Comparison of ENCODE assay signal across 9 cellular contexts in genomic region chr2:241317391-241317790, GRCh38. TPM values are rescaled to one million over a fixed set of nuclear protein-coding genes. Genes with fewer than 3 reads are reported as not detected.
DNase-seq lines count a peak whose midpoint lies in the region; ATAC-seq and TF ChIP-seq lines count a peak whose summit lies in the region.
"Had no signal": no experiment of that assay in that cellular context is flagged by ENCODE, and none has a peak within 500 bp of the region (broad histone marks: within the 10 kb centered on the region; RNA-seq: fewer than 3 reads in every experiment).

No MANE protein-coding gene starts in this region.

- 60% methylated on average over 4 of the region's 4 CpGs for WGBS in smooth muscle cell (ENCODE audit: low lambda C conversion rate)

- H4K20me1 ChIP-seq in smooth muscle cell (ENCODE audit: low read depth) = peaks cover 64% of the 10 kb centered on the region

- H3K9me3 ChIP-seq in SJSA1 (replicated peaks) (peaks cover 4% of the 10 kb centered on the region; the same call in 1 of the 2 replicates), smooth muscle cell (replicated peaks; ENCODE audit: low read depth) (no peaks in the 10 kb centered on the region)

- TF ChIP-seq CTCF in fibroblast of villous mesenchyme (IDR thresholded peaks at IDR 0.05; ENCODE audit: insufficient read depth, low read depth, low read length) (no peak), smooth muscle cell (IDR thresholded peaks at IDR 0.05; ENCODE audit: borderline replicate concordance, insufficient read depth, poor library complexity, severe bottlenecking) (no peak)

- no peak overlapping the region for H2AFZ ChIP-seq in smooth muscle cell (ENCODE audit: low read depth)

- peaks cover 91% of the 10 kb centered on the region for H3K79me2 ChIP-seq in smooth muscle cell (ENCODE audit: low read depth)

- peak; percentile 39 for DNase-seq in SKM-1 treated with dmso at 0.1 percent for 144 hours (lab: John Stamatoyannopoulos, UW; ENCODE audit: unreplicated experiment)
- no peak for DNase-seq in SKM-1 (lab: John Stamatoyannopoulos, UW; ENCODE audit: unreplicated experiment)
- no peak for DNase-seq in SJSA1 (ENCODE audit: low read depth in 1 of 2, low spot score in 2 of 2)
- DNase-seq in fibroblast of villous mesenchyme (ENCODE audit: low read depth) = no peak
- no peak for DNase-seq in smooth muscle cell (lab: John Stamatoyannopoulos, UW; ENCODE audit: unreplicated experiment)
- no peak for DNase-seq in SHP77 (lab: John Stamatoyannopoulos, UW)
- DNase-seq in UCSD-AML1 (lab: John Stamatoyannopoulos, UW; ENCODE audit: unreplicated experiment) = no peak
- DNase-seq: central memory CD4-positive, alpha-beta T cell had no signal

- peaks cover 3% of the 10 kb centered on the region for H3F3A ChIP-seq in smooth muscle cell (ENCODE audit: low read depth)

- H3K4me3 ChIP-seq in SJSA1 = peak overlapping the region; percentile 63
- peak overlapping the region; percentile 89 for H3K4me3 ChIP-seq in fibroblast of villous mesenchyme (ENCODE audit: low read depth, low read length)
- H3K4me3 ChIP-seq in smooth muscle cell = peak overlapping the region; percentile 98

- H3K27ac ChIP-seq in SJSA1 (no peak overlapping the region), smooth muscle cell (ENCODE audit: low read depth) (peak overlapping the region; percentile 99)

- H3K27me3 ChIP-seq in SJSA1 (replicated peaks) = no peaks in the 10 kb centered on the region
- H3K27me3 ChIP-seq in smooth muscle cell (ENCODE audit: low read depth) = no peaks in the 10 kb centered on the region

- ATAC-seq in GM21367 (IDR thresholded peaks at IDR 0.05; ENCODE audit: unreplicated experiment) = no peak

- H3K36me3 ChIP-seq in SJSA1 = peaks cover 65% of the 10 kb centered on the region
- H3K36me3 ChIP-seq in smooth muscle cell (ENCODE audit: low read depth) = no peaks in the 10 kb centered on the region

- peak overlapping the region; percentile 95 for H3K9ac ChIP-seq in smooth muscle cell (ENCODE audit: low read depth)

- H3K4me2 ChIP-seq in smooth muscle cell = peak overlapping the region; percentile 93

- H3K4me1 ChIP-seq in SJSA1 (replicated peaks) = peaks cover 28% of the 10 kb centered on the region
- H3K4me1 ChIP-seq in smooth muscle cell (ENCODE audit: low read depth) = peaks cover 44% of the 10 kb centered on the region

RNA-seq across cellular contexts. Expression of gene SEPTIN2, which starts 1.7 kb away (rescaled TPM):
- 503 and 517 TPM in 2 replicates for total RNA-seq in SJSA1 (2014; rRNA removed; shearing (Covaris generic))
- total RNA-seq in fibroblast of villous mesenchyme (426 and 577 TPM in 2 replicates), smooth muscle cell (443 and 523 TPM in 2 replicates)
- polyA plus RNA-seq in smooth muscle cell = 314 and 344 TPM in 2 replicates

RNA-seq across cellular contexts. Expression of gene HDLBP, which starts 1.9 kb away (rescaled TPM):
- 306 and 544 TPM in 2 replicates for total RNA-seq in SJSA1 (2014; rRNA removed; shearing (Covaris generic))
- total RNA-seq in fibroblast of villous mesenchyme (1,089 and 1,343 TPM in 2 replicates), smooth muscle cell (504 and 559 TPM in 2 replicates)
- polyA plus RNA-seq in smooth muscle cell = 545 and 601 TPM in 2 replicates

RNA-seq across cellular contexts. Expression of gene FARP2, which starts 38.7 kb away (rescaled TPM):
- total RNA-seq in SJSA1 (2014; rRNA removed; shearing (Covaris generic)) = 74.3 and 74.5 TPM in 2 replicates
- total RNA-seq in fibroblast of villous mesenchyme = 34.1 and 37.6 TPM in 2 replicates
- 27.4 and 27.6 TPM in 2 replicates for total RNA-seq in smooth muscle cell
- polyA plus RNA-seq in smooth muscle cell = 15.9 and 18.4 TPM in 2 replicates
